31 cellular contexts compared by ENCODE assay signal in genomic region chr15:80831192-80831591, GRCh38. TPM values are rescaled to one million over a fixed set of nuclear protein-coding genes. Genes with fewer than 3 reads are reported as not detected.
"Had no signal": no experiment of that assay in that cellular context is flagged by ENCODE, and none has a peak within 500 bp of the region (broad histone marks: within the 10 kb centered on the region; RNA-seq: fewer than 3 reads in every experiment).

No MANE protein-coding gene starts in this region.

- ATAC-seq: activated CD4-positive, alpha-beta T cell treated with anti-CD3 and anti-CD28 coated beads for 36 hours; activated CD4-positive, CD25-positive, alpha-beta regulatory T cell treated with anti-CD3 and anti-CD28 coated beads, Interleukin-2, amount 50 U/mL, for 24 hours; activated CD8-positive, alpha-beta T cell treated with anti-CD3 and anti-CD28 coated beads, Interleukin-2, amount 10 ng/mL, durations not matched to agents 7 days and 5 days; activated naive CD4-positive, alpha-beta T cell treated with anti-CD3 and anti-CD28 coated beads, Interleukin-2, amount 50 U/mL, for 72 hours; PC-3 had no signal

- H3K9ac ChIP-seq: SK-N-SH had no signal

- H3K9me3 Mint-ChIP-seq: activated CD4-positive, alpha-beta T cell treated with anti-CD3 and anti-CD28 coated beads, Interleukin-2, amount 10 ng/mL, durations not matched to agents 7 days and 5 days; activated naive CD4-positive, alpha-beta T cell treated with anti-CD3 and anti-CD28 coated beads for 36 hours; activated naive CD4-positive, alpha-beta T cell treated with anti-CD3 and anti-CD28 coated beads, Interleukin-2, amount 50 U/mL, for 72 hours; activated T-cell treated with anti-CD3 and anti-CD28 coated beads, Interleukin-2, amount 50 U/mL, for 24 hours; T-helper 1 cell treated with Interleukin-12 subunit alpha and Interleukin-12 subunit beta and Interleukin-4 antibody, amounts not matched to agents 30 μg/mL and 1 μg/mL, for 36 hours; T-helper 2 cell treated with Interferon-gamma antibody and Interleukin-4, amounts not matched to agents 5 μg/mL and 100 μg/mL, for 36 hours had no signal

- H3K4me1 ChIP-seq: SJSA1 had no signal

- H3K9me3 ChIP-seq: MG63, Peyer's patch, SJSA1, SK-N-SH had no signal

- H3K36me3 Mint-ChIP-seq: activated naive CD4-positive, alpha-beta T cell treated with anti-CD3 and anti-CD28 coated beads, Interleukin-2, amount 50 U/mL, for 72 hours had no signal

- H3K27ac ChIP-seq: brain microvascular endothelial cell, Peyer's patch, SJSA1 had no signal

- DNase-seq: activated CD4-positive, alpha-beta T cell treated with anti-CD3 and anti-CD28 coated beads for 36 hours; activated CD4-positive, alpha-beta T cell treated with anti-CD3 and anti-CD28 coated beads, Interleukin-2, amount 10 ng/mL, durations not matched to agents 7 days and 5 days; activated CD4-positive, alpha-beta T cell treated with anti-CD3 and anti-CD28 coated beads, Interleukin-2, amount 50 U/mL, for 48 hours; activated CD8-positive, alpha-beta T cell treated with anti-CD3 and anti-CD28 coated beads, Interleukin-2, amount 10 ng/mL, durations not matched to agents 7 days and 5 days; activated gamma-delta T cell treated with Interleukin-2 at 50 U/mL for 16 hours; activated naive CD4-positive, alpha-beta T cell treated with anti-CD3 and anti-CD28 coated beads for 36 hours; activated T-cell treated with anti-CD3 and anti-CD28 coated beads, Interleukin-2, amount 50 U/mL, for 24 hours; amniotic stem cell; aorta; brain microvascular endothelial cell; Kasumi-1; KG1; MG63; NCI-H1048; NCI-H1105 treated with DMSO at 0.1 percent for 48 hours; NCI-H1436; NCI-H1694; NCI-H1930; NCI-H2081 treated with DMSO at 0.1 percent for 48 hours; NCI-H524 treated with DMSO at 0.1 percent for 48 hours; PC-3; Peyer's patch; RPMI8226; SHP77 treated with DMSO at 0.1 percent for 48 hours; SK-N-SH had no signal

- H3K4me3 Mint-ChIP-seq: activated CD4-positive, alpha-beta T cell treated with anti-CD3 and anti-CD28 coated beads for 36 hours; activated CD4-positive, alpha-beta T cell treated with anti-CD3 and anti-CD28 coated beads, Interleukin-2, amount 10 ng/mL, durations not matched to agents 7 days and 5 days; activated CD8-positive, alpha-beta T cell treated with anti-CD3 and anti-CD28 coated beads, Interleukin-2, amount 10 ng/mL, durations not matched to agents 7 days and 5 days; activated naive CD4-positive, alpha-beta T cell treated with anti-CD3 and anti-CD28 coated beads for 36 hours; activated T-cell treated with anti-CD3 and anti-CD28 coated beads, Interleukin-2, amount 50 U/mL, for 24 hours; T-helper 1 cell treated with Interleukin-12 subunit alpha and Interleukin-12 subunit beta and Interleukin-4 antibody, amounts not matched to agents 30 μg/mL and 1 μg/mL, for 36 hours; T-helper 2 cell treated with Interferon-gamma antibody and Interleukin-4, amounts not matched to agents 5 μg/mL and 100 μg/mL, for 36 hours had no signal

- FAIRE-seq: TTC549 had no signal

- H3K4me1 Mint-ChIP-seq: activated CD4-positive, alpha-beta T cell treated with anti-CD3 and anti-CD28 coated beads for 36 hours; activated CD4-positive, alpha-beta T cell treated with anti-CD3 and anti-CD28 coated beads, Interleukin-2, amount 10 ng/mL, durations not matched to agents 7 days and 5 days had no signal

- H3K27me3 ChIP-seq: brain microvascular endothelial cell, MG63, Peyer's patch, SJSA1 had no signal

- H3K4me2 ChIP-seq: SK-N-SH had no signal

- H3K27ac Mint-ChIP-seq: activated CD4-positive, alpha-beta T cell treated with anti-CD3 and anti-CD28 coated beads for 36 hours; activated CD4-positive, alpha-beta T cell treated with anti-CD3 and anti-CD28 coated beads, Interleukin-2, amount 10 ng/mL, durations not matched to agents 7 days and 5 days; activated CD8-positive, alpha-beta T cell treated with anti-CD3 and anti-CD28 coated beads, Interleukin-2, amount 10 ng/mL, durations not matched to agents 7 days and 5 days; activated naive CD4-positive, alpha-beta T cell treated with anti-CD3 and anti-CD28 coated beads for 36 hours; activated naive CD4-positive, alpha-beta T cell treated with anti-CD3 and anti-CD28 coated beads, Interleukin-2, amount 50 U/mL, for 72 hours; activated T-cell treated with anti-CD3 and anti-CD28 coated beads, Interleukin-2, amount 50 U/mL, for 24 hours; T-helper 1 cell treated with Interleukin-12 subunit alpha and Interleukin-12 subunit beta and Interleukin-4 antibody, amounts not matched to agents 30 μg/mL and 1 μg/mL, for 36 hours; T-helper 2 cell treated with Interferon-gamma antibody and Interleukin-4, amounts not matched to agents 5 μg/mL and 100 μg/mL, for 36 hours had no signal

- H3K36me3 ChIP-seq: brain microvascular endothelial cell, MG63, Peyer's patch, SJSA1 had no signal

- H3K27me3 Mint-ChIP-seq: activated T-cell treated with anti-CD3 and anti-CD28 coated beads, Interleukin-2, amount 50 U/mL, for 24 hours had no signal

- H3K4me3 ChIP-seq: MG63, Peyer's patch, SJSA1 had no signal

RNA-seq across cellular contexts. Expression of gene CEMIP, which starts 52.0 kb away (rescaled TPM):
- total RNA-seq: activated CD4-positive, alpha-beta T cell treated with anti-CD3 and anti-CD28 coated beads, Interleukin-2, amount 10 ng/mL, durations not matched to agents 7 days and 5 days; activated CD8-positive, alpha-beta T cell treated with anti-CD3 and anti-CD28 coated beads, Interleukin-2, amount 10 ng/mL, durations not matched to agents 7 days and 5 days; activated naive CD4-positive, alpha-beta T cell treated with anti-CD3 and anti-CD28 coated beads for 36 hours; activated naive CD4-positive, alpha-beta T cell treated with anti-CD3 and anti-CD28 coated beads, Interleukin-2, amount 50 U/mL, for 72 hours had no signal
